Comparison of ENCODE assay signal across 30 cellular contexts in the genomic region with DNA sequence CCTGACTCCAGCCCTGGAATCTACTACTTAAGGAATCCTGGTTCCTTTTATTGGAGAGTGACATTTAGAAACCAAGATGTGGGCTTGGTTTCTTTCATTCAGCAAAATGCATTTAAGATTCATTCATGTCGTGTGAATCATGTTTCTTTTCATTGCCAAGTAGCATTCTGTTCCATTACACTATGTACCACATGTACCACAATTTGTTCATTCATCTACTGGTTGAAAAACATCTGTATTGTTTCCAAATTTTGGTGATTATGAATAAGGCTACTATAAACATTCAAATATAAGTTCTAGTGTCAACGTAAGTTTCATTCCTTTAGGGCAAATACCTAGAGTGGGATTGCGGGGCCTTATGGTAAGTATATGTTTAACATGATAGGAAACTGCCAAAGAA.
DNase-seq lines count a peak whose midpoint lies in the region; ATAC-seq, FAIRE-seq and TF ChIP-seq lines count a peak whose summit lies in the region.
"Had no signal": no experiment of that assay in that cellular context is flagged by ENCODE, and none has a peak within 500 bp of the region (broad histone marks: within the 10 kb centered on the region; RNA-seq: fewer than 3 reads in every experiment).

No MANE protein-coding gene starts in this region.

- intact Hi-C loops in dorsolateral prefrontal cortex (cut with DNase I): no loop called here

- H3K27ac ChIP-seq in foreskin keratinocyte (peak overlapping the region; percentile 5), dorsolateral prefrontal cortex (no peak overlapping the region)
- H3K27ac ChIP-seq: ovary, testis, vagina had no signal

- no peak overlapping the region for H3K27ac Mint-ChIP-seq in activated T-helper 17 cell treated with anti-CD3 and anti-CD28 coated beads, Interleukin-2, amount 50 U/mL, for 72 hours
- H3K27ac Mint-ChIP-seq: activated CD8-positive, alpha-beta T cell treated with anti-CD3 and anti-CD28 coated beads for 36 hours; CD14-positive monocyte; nephron; stimulated activated naive B cell treated with anti-CD40 and anti-IgM and Interleukin-4, amounts not matched to agents 10 μg/mL and 1 μg/mL and 100 μg/mL, for 72 hours had no signal

- H3K4me1 ChIP-seq in foreskin keratinocyte: peaks cover 16% of the 10 kb centered on the region
- H3K4me1 ChIP-seq: testis, vagina had no signal

- no peak for TF ChIP-seq POLR2A in GM12891 (IDR thresholded peaks at IDR 0.05; ENCODE audit: low read depth, low read length)

- no peaks in the 10 kb centered on the region for H3K4me1 Mint-ChIP-seq in activated T-cell treated with anti-CD3 and anti-CD28 coated beads, Interleukin-2, amount 50 U/mL, for 4 hours (ENCODE audit: low read depth)
- H3K4me1 Mint-ChIP-seq in activated T-helper 17 cell treated with anti-CD3 and anti-CD28 coated beads, Interleukin-2, amount 50 U/mL, for 72 hours: no peaks in the 10 kb centered on the region
- H3K4me1 Mint-ChIP-seq: CD14-positive monocyte; nephron; stimulated activated naive B cell treated with anti-CD40 and anti-IgM and Interleukin-4, amounts not matched to agents 10 μg/mL and 1 μg/mL and 100 μg/mL, for 72 hours had no signal

- TF ChIP-seq CTCF in cardiac fibroblast (IDR thresholded peaks at IDR 0.05; ENCODE audit: low read depth, low read length): no peak
- TF ChIP-seq CTCF in foreskin keratinocyte (conservative IDR thresholded peaks at IDR 0.05): no peak
- no peak for TF ChIP-seq CTCF in dorsolateral prefrontal cortex (IDR thresholded peaks at IDR 0.05 in 54 of 56, conservative IDR thresholded peaks at IDR 0.05 in 2 of 56; ENCODE audit: low read depth in 1 of 56, partially characterized antibody in 56 of 56)

- no peaks in the 10 kb centered on the region for H3K9me3 Mint-ChIP-seq in activated T-cell treated with anti-CD3 and anti-CD28 coated beads, Interleukin-2, amount 50 U/mL, for 4 hours
- no peaks in the 10 kb centered on the region for H3K9me3 Mint-ChIP-seq in activated T-helper 17 cell treated with anti-CD3 and anti-CD28 coated beads, Interleukin-2, amount 50 U/mL, for 72 hours
- H3K9me3 Mint-ChIP-seq: activated CD8-positive, alpha-beta T cell treated with anti-CD3 and anti-CD28 coated beads for 36 hours had no signal

- no peak overlapping the region for H3K4me3 Mint-ChIP-seq in activated T-cell treated with anti-CD3 and anti-CD28 coated beads, Interleukin-2, amount 50 U/mL, for 4 hours
- no peak overlapping the region for H3K4me3 Mint-ChIP-seq in activated T-helper 17 cell treated with anti-CD3 and anti-CD28 coated beads, Interleukin-2, amount 50 U/mL, for 72 hours
- H3K4me3 Mint-ChIP-seq: activated CD8-positive, alpha-beta T cell treated with anti-CD3 and anti-CD28 coated beads for 36 hours; CD14-positive monocyte; nephron; stimulated activated naive B cell treated with anti-CD40 and anti-IgM and Interleukin-4, amounts not matched to agents 10 μg/mL and 1 μg/mL and 100 μg/mL, for 72 hours had no signal

- ATAC-seq in foreskin keratinocyte: no peak
- ATAC-seq in activated T-cell treated with anti-CD3 and anti-CD28 coated beads, Interleukin-2, amount 50 U/mL, for 4 hours: no peak
- ATAC-seq in activated T-helper 17 cell treated with anti-CD3 and anti-CD28 coated beads, Interleukin-2, amount 50 U/mL, for 72 hours (replicated peaks): no peak
- ATAC-seq: activated CD8-positive, alpha-beta T cell treated with anti-CD3 and anti-CD28 coated beads for 36 hours; stimulated activated naive B cell treated with anti-CD40 and anti-IgM and Interleukin-4, amounts not matched to agents 10 μg/mL and 1 μg/mL and 100 μg/mL, for 72 hours had no signal

- no peaks in the 10 kb centered on the region for H3K36me3 Mint-ChIP-seq in activated T-cell treated with anti-CD3 and anti-CD28 coated beads, Interleukin-2, amount 50 U/mL, for 4 hours (ENCODE audit: insufficient read depth)
- no peaks in the 10 kb centered on the region for H3K36me3 Mint-ChIP-seq in activated T-helper 17 cell treated with anti-CD3 and anti-CD28 coated beads, Interleukin-2, amount 50 U/mL, for 72 hours (ENCODE audit: low read depth)
- H3K36me3 Mint-ChIP-seq: CD14-positive monocyte; stimulated activated naive B cell treated with anti-CD40 and anti-IgM and Interleukin-4, amounts not matched to agents 10 μg/mL and 1 μg/mL and 100 μg/mL, for 72 hours had no signal

- DNase-seq in Daoy (ENCODE audit: low read depth) (peak; percentile 11), RPMI7951 (ENCODE audit: low read depth) (peak; percentile 45), cardiac fibroblast (ENCODE audit: low read depth in 2 of 2) (peak; percentile 11 to 90), foreskin keratinocyte (peak; percentile 29 to 66), GM12891 (ENCODE audit: insufficient read length, low spot score) (no peak), dorsolateral prefrontal cortex (no peak)
- DNase-seq in activated T-cell treated with anti-CD3 and anti-CD28 coated beads, Interleukin-2, amount 50 U/mL, for 4 hours: no peak
- DNase-seq: activated CD8-positive, alpha-beta T cell treated with anti-CD3 and anti-CD28 coated beads for 36 hours; activated effector memory CD4-positive, alpha-beta T cell treated with anti-CD3 and anti-CD28 coated beads, Interleukin-2, amount 50 U/mL, for 16 hours; Calu3; central memory CD4-positive, alpha-beta T cell; islet precursor cell; MG63; NCI-H2029 treated with DMSO at 0.1 percent for 48 hours; NCI-H226; NCI-H82; ovary; retina; Right ventricle myocardium superior; stimulated activated CD4-positive, alpha-beta T cell treated with anti-CD3 and anti-CD28 coated beads, Interleukin-12 subunit alpha, Interleukin-12 subunit beta, amount 100 ng/mL, for 4 hours; stimulated activated CD4-positive, alpha-beta T cell treated with anti-CD3 and anti-CD28 coated beads, Interleukin-4, amount 100 ng/mL, for 24 hours; stimulated activated naive B cell treated with anti-CD40 and anti-IgM and Interleukin-4, amounts not matched to agents 10 μg/mL and 1 μg/mL and 100 μg/mL, for 72 hours; SW 1271; testis had no signal

- FAIRE-seq in GM12891 (lab: Jason Lieb, UNC): no peak
- FAIRE-seq: endothelial cell of umbilical vein, GM19239 had no signal

- H3K27me3 Mint-ChIP-seq in activated T-cell treated with anti-CD3 and anti-CD28 coated beads, Interleukin-2, amount 50 U/mL, for 4 hours (ENCODE audit: low read depth): peaks cover 14% of the 10 kb centered on the region
- H3K27me3 Mint-ChIP-seq in activated T-helper 17 cell treated with anti-CD3 and anti-CD28 coated beads, Interleukin-2, amount 50 U/mL, for 72 hours: peaks cover 20% of the 10 kb centered on the region

- H3K27me3 ChIP-seq in foreskin keratinocyte: no peaks in the 10 kb centered on the region
- H3K27me3 ChIP-seq in dorsolateral prefrontal cortex: peaks cover 0 to 7% (median 0%) of the 10 kb centered on the region in 45 donors
- H3K27me3 ChIP-seq: MG63, ovary, testis, vagina had no signal

- H3K4me3 ChIP-seq in cardiac fibroblast (replicated peaks in 1 of 2; ENCODE audit: low read depth in 2 of 2, low read length in 2 of 2): no peak overlapping the region
- H3K4me3 ChIP-seq in dorsolateral prefrontal cortex: no peak overlapping the region
- H3K4me3 ChIP-seq: MG63, ovary, testis, vagina had no signal

TF ChIP-seq in GM12891, 5 proteins besides CTCF, POLR2A, EP300 and RAD21:
- TF ChIP-seq PAX5 (IDR thresholded peaks at IDR 0.05; ENCODE audit: insufficient read depth, low read length, severe bottlenecking) (no peak), POLR2AphosphoS5 (IDR thresholded peaks at IDR 0.05; ENCODE audit: low read depth, low read length) (no peak), SPI1 (IDR thresholded peaks at IDR 0.05; ENCODE audit: low read depth, low read length) (no peak), TAF1 (IDR thresholded peaks at IDR 0.05; ENCODE audit: low read depth, low read length) (no peak), POU2F2 (IDR thresholded peaks at IDR 0.05; ENCODE audit: low read depth, low read length) (no peak)

Comparison
In these comparisons a context has a peak if more than half of its experiments do, and no peak if none do; other contexts are left out.
1. DNase-seq: peak in Daoy (single experiment), RPMI7951 (single experiment), cardiac fibroblast (2 of 2) and foreskin keratinocyte (2 of 2); none in GM12891 (single experiment), dorsolateral prefrontal cortex (0 of 10) and activated T-cell treated with anti-CD3 and anti-CD28 coated beads, Interleukin-2, amount 50 U/mL, for 4 hours (single experiment).